Comparison of ENCODE assay signal across 8 cellular contexts in genomic region chr3:157162620-157163019, GRCh38. TPM values are rescaled to one million over a fixed set of nuclear protein-coding genes. Genes with fewer than 3 reads are reported as not detected.
DNase-seq lines count a peak whose midpoint lies in the region; ATAC-seq and TF ChIP-seq lines count a peak whose summit lies in the region.
"Not testable (repeated sequence)": the region's sequence is repeated elsewhere in the genome, so short reads cannot be mapped to it uniquely, and the experiment has no call there.

No MANE protein-coding gene starts in this region.

- peak; percentile 14 for TF ChIP-seq CTCF in DND-41 (IDR thresholded peaks at IDR 0.05; ENCODE audit: borderline replicate concordance, extremely low read depth, low read length, poor library complexity, severe bottlenecking)
- TF ChIP-seq CTCF in Peyer's patch (IDR thresholded peaks at IDR 0.05), result peak in 4 of 6 experiments; percentile 8 to 41 (median 22)
- TF ChIP-seq CTCF in choroid plexus epithelial cell (conservative IDR thresholded peaks at IDR 0.05; ENCODE audit: low read depth, low read length), result peak; percentile 46
- peak in 2 of 6 experiments; percentile 26 to 31 for TF ChIP-seq CTCF in thyroid gland (IDR thresholded peaks at IDR 0.05)

- H3K4me1 ChIP-seq in DND-41 (ENCODE audit: insufficient read depth, low read length), result peaks cover 23% of the 10 kb centered on the region
- H3K4me1 ChIP-seq in Peyer's patch, result peaks cover 0 to 33% (median 5%) of the 10 kb centered on the region in 4 donors
- peaks cover 20 to 21% of the 10 kb centered on the region in 2 donors for H3K4me1 ChIP-seq in thyroid gland

- H3K27me3 Mint-ChIP-seq in activated CD4-positive, alpha-beta memory T cell treated with anti-CD3 and anti-CD28 coated beads for 36 hours, result not testable (repeated sequence)

- not testable (repeated sequence) for H3K4me2 ChIP-seq in DND-41 (ENCODE audit: insufficient read depth, low read length)

- intact Hi-C loops in activated CD4-positive, alpha-beta memory T cell treated with anti-CD3 and anti-CD28 coated beads for 36 hours (cut with micrococcal nuclease), result loop anchor here (10.0 kb wide), 1 partner anchor 1482 kb away; the partner anchor contains the start of gene GFM1
- intact Hi-C loops in Right ventricle myocardium superior (cut with DNase I); thyroid gland (cut with DNase I): not testable (repeated sequence)

- in situ Hi-C loops in KBM-7 (cut with MboI; ENCODE audit: low pct_unique_long_range_greater_than_20kb, low sequenced_read_pairs), result not testable (repeated sequence)

- H3K4me3 Mint-ChIP-seq in activated CD4-positive, alpha-beta memory T cell treated with anti-CD3 and anti-CD28 coated beads for 36 hours, result not testable (repeated sequence)

- CTCF ChIA-PET in activated CD4-positive, alpha-beta memory T cell treated with anti-CD3 and anti-CD28 coated beads for 36 hours (lab: Charles Lee), result interaction anchor here (0.9 to 1.8 kb wide), 3 partner anchors 10 to 77 kb away, joined by 3 to 17 read pairs (median 9); no protein-coding TSS in a partner anchor

- H3K4me3 ChIP-seq in DND-41 (ENCODE audit: low read depth in 1 of 2, low read length in 2 of 2); Peyer's patch; choroid plexus epithelial cell (ENCODE audit: low read depth, low read length); thyroid gland (replicated peaks in 1 of 3): not testable (repeated sequence)

- not testable (repeated sequence) for ATAC-seq in DND-41 (ENCODE audit: insufficient read depth, low read depth); Right ventricle myocardium superior (ENCODE audit: poor library complexity)

- peaks cover 17% of the 10 kb centered on the region for H4K20me1 ChIP-seq in DND-41 (ENCODE audit: insufficient read depth, low read length)

- WGBS in thyroid gland, 2 donors, result 58 to 68% methylated on average over 2 to 7 of the region's 7 CpGs

- H3K9me3 Mint-ChIP-seq in activated CD4-positive, alpha-beta memory T cell treated with anti-CD3 and anti-CD28 coated beads for 36 hours, result not testable (repeated sequence)

- H3K79me2 ChIP-seq in DND-41 (ENCODE audit: insufficient read depth, low read length), result peaks cover 34% of the 10 kb centered on the region

- DNase-seq in DND-41; choroid plexus epithelial cell (ENCODE audit: low read depth): not testable (repeated sequence)
- DNase-seq in KBM-7, result peak; percentile 38
- DNase-seq in Peyer's patch, result peak in 1 of 3 donors; percentile 70
- peak; percentile 54 for DNase-seq in activated CD4-positive, alpha-beta memory T cell treated with anti-CD3 and anti-CD28 coated beads for 36 hours
- DNase-seq in Right ventricle myocardium superior, result peak; percentile 45
- DNase-seq in myocyte (ENCODE audit: low read depth), result peak; percentile 28
- peak; percentile 50 to 55 for DNase-seq in thyroid gland

- POLR2A ChIA-PET in activated CD4-positive, alpha-beta memory T cell treated with anti-CD3 and anti-CD28 coated beads for 36 hours (lab: Charles Lee), result interaction anchor here (1.4 to 2.2 kb wide), 3 partner anchors 9 to 12 kb away, joined by 3 to 11 read pairs (median 4); no protein-coding TSS in a partner anchor

- not testable (repeated sequence) for H3K27me3 ChIP-seq in DND-41 (ENCODE audit: insufficient read depth, low read length, poor library complexity); Peyer's patch; thyroid gland

- peaks cover 30% of the 10 kb centered on the region for H3K4me1 Mint-ChIP-seq in activated CD4-positive, alpha-beta memory T cell treated with anti-CD3 and anti-CD28 coated beads for 36 hours (ENCODE audit: low read depth)

- H3K36me3 ChIP-seq in DND-41 (ENCODE audit: insufficient read depth, low read length) (peaks cover 17% of the 10 kb centered on the region), Peyer's patch (peaks cover 0 to 12% (median 0%) of the 10 kb centered on the region in 3 donors)
- not testable (repeated sequence) for H3K36me3 ChIP-seq in thyroid gland

- not testable (repeated sequence) for TF ChIP-seq POLR2A in Peyer's patch (IDR thresholded peaks at IDR 0.05); thyroid gland (IDR thresholded peaks at IDR 0.05)

- H3K27ac ChIP-seq in DND-41 (ENCODE audit: low read length); Peyer's patch; thyroid gland: not testable (repeated sequence)

- peak overlapping the region; percentile 99 for H3K27ac Mint-ChIP-seq in activated CD4-positive, alpha-beta memory T cell treated with anti-CD3 and anti-CD28 coated beads for 36 hours

- H2AFZ ChIP-seq in DND-41 (ENCODE audit: low read depth, low read length), result not testable (repeated sequence)

- peaks cover 30% of the 10 kb centered on the region for H3K36me3 Mint-ChIP-seq in activated CD4-positive, alpha-beta memory T cell treated with anti-CD3 and anti-CD28 coated beads for 36 hours

- H3K9me3 ChIP-seq in DND-41 (ENCODE audit: insufficient read depth, low read length, severe bottlenecking); Peyer's patch; thyroid gland: not testable (repeated sequence)

- H3K9ac ChIP-seq in DND-41 (ENCODE audit: low read depth, low read length), result not testable (repeated sequence)

RNA-seq across cellular contexts. Expression of gene CCNL1, which starts 2.7 kb away (rescaled TPM):
- total RNA-seq in Peyer's patch (100 to 1,000 TPM; 309 to 477 (median 414) TPM), Right ventricle myocardium superior (20.2 TPM), myocyte (94.2 and 111 TPM in 2 replicates), thyroid gland (100 to 1,000 TPM; 142 to 375 (median 227) TPM)
- 100 to 1,000 TPM; 144 to 150 TPM for total RNA-seq in activated CD4-positive, alpha-beta memory T cell treated with anti-CD3 and anti-CD28 coated beads for 36 hours
- 31.2 TPM for polyA plus RNA-seq in myocyte (2012)
